8 cellular contexts compared by ENCODE assay signal in the genomic region with DNA sequence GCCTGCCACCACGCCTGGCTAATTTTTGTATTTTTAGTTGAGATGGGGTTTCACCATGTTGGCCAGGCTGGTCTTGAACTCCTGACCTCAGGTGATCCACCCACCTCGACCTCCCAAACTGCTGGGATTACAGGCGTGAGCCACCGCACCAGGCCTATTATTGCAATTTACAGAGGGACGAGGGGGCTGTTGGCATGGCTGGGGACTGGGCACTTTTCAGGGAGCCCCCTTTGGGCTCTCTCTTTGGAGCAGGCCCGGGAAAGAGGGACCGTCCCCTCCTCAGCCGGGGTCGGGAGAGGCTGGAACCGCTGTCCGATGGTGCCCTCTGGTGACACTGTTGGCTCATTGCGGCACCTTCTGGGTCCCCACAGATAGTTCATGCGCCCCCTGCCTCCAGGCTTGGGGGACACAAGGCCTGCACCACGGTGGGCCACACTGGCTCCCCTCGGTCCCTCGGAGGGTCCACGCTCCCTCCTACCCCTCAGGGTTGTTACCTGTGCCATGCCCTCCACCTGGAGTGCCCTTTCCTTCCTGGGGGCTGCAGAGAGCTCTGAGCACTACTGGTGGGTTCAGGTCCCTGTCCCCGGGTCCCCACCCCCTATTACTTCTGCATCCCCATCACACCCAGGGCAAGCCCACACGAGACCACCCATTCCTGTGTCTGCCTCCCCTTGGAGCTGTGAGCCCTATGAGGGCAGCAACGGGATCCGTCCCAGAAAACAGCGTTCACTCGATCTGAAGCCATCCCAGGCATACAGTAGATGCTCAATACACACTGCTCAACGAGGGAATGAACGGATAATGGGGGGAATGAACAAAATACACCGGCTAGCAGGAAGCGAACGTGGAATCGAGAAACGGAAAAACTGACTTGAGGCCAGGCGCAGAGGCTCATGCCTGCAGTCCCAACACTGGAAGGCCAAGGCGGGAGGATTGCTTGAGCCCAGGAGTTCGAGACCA. TPM values are rescaled to one million over a fixed set of nuclear protein-coding genes. Genes with fewer than 3 reads are reported as not detected.
DNase-seq lines count a peak whose midpoint lies in the region; ATAC-seq and TF ChIP-seq lines count a peak whose summit lies in the region.

No MANE protein-coding gene starts in this region.

- peak; percentile 45 for DNase-seq in CMK (ENCODE audit: low read depth)
- peak; percentile 59 for DNase-seq in HT-29 (ENCODE audit: low spot score)
- DNase-seq in SJSA1 (ENCODE audit: low read depth in 1 of 2, low spot score in 2 of 2): peak; percentile 61 to 76
- peak; percentile 40 for DNase-seq in activated T-helper 9 cell treated with anti-CD3 and anti-CD28 coated beads, Interleukin-2, amount 50 U/mL, for 16 hours (ENCODE audit: low read depth)
- DNase-seq in head of caudate nucleus: peak in 39 of 42 donors; percentile 43 to 82 (median 65)
- no peak for DNase-seq in sigmoid colon
- DNase-seq in DMS153 treated with DMSO at 0.1 percent for 48 hours (lab: John Stamatoyannopoulos, UW; ENCODE audit: unreplicated experiment): no peak

- 42 to 48% methylated on average over 33 of the region's 33 CpGs for WGBS in sigmoid colon, 2 donors

- H3K27ac ChIP-seq in SJSA1 (no peak overlapping the region), sigmoid colon (no peak overlapping the region)

- intact Hi-C loops in head of caudate nucleus (cut with DNase I): no loop called here
- intact Hi-C loops in sigmoid colon (cut with DNase I): no loop called here

- H3K4me3 ChIP-seq in SJSA1: no peak overlapping the region
- no peak overlapping the region for H3K4me3 ChIP-seq in sigmoid colon

- H3K36me3 ChIP-seq in SJSA1 (peaks cover 1% of the 10 kb centered on the region; the same call in 1 of the 2 replicates), sigmoid colon (peaks cover 0 to 3% (median 0%) of the 10 kb centered on the region in 4 donors)

- H3K4me1 ChIP-seq in SJSA1 (replicated peaks) (peaks cover 6% of the 10 kb centered on the region; the same call in 1 of the 2 replicates), sigmoid colon (peaks cover 0 to 10% (median 6%) of the 10 kb centered on the region in 4 donors)

- no peak for TF ChIP-seq EP300 in sigmoid colon (IDR thresholded peaks at IDR 0.05)

- H3K9me3 ChIP-seq in SJSA1 (replicated peaks): peaks cover 3% of the 10 kb centered on the region; the same call in 1 of the 2 replicates
- no peaks in the 10 kb centered on the region for H3K9me3 ChIP-seq in sigmoid colon

- ATAC-seq in HG02759 (IDR thresholded peaks at IDR 0.05; ENCODE audit: unreplicated experiment): no peak

- no peak for TF ChIP-seq POLR2A in sigmoid colon (IDR thresholded peaks at IDR 0.05)

- TF ChIP-seq CTCF in sigmoid colon (IDR thresholded peaks at IDR 0.05): peak; percentile 5 to 64 (median 32)

- no peaks in the 10 kb centered on the region for H3K27me3 ChIP-seq in SJSA1 (replicated peaks)
- no peaks in the 10 kb centered on the region for H3K27me3 ChIP-seq in sigmoid colon

RNA-seq across cellular contexts. Expression of a gene that starts 12.5 kb away (rescaled TPM):
- 17.8 and 22.2 TPM in 2 replicates for total RNA-seq in HT-29 (2014; rRNA removed; shearing (Covaris generic))
- total RNA-seq in SJSA1 (2014; rRNA removed; shearing (Covaris generic)): 9.4 and 14.4 TPM in 2 replicates
- 10 to 100 TPM; 10.2 to 12.9 (median 11.8) TPM for total RNA-seq in sigmoid colon
- polyA plus RNA-seq in sigmoid colon: 1 to 10 TPM; 3.0 to 6.9 (median 5.3) TPM

RNA-seq across cellular contexts. Expression of a gene that starts 27.5 kb away (rescaled TPM):
- 3.9 and 4.0 TPM in 2 replicates for total RNA-seq in HT-29 (2014; rRNA removed; shearing (Covaris generic))
- 3.7 and 4.1 TPM in 2 replicates for total RNA-seq in SJSA1 (2014; rRNA removed; shearing (Covaris generic))
- 1 to 10 TPM; 3.9 to 5.3 (median 4.6) TPM for total RNA-seq in sigmoid colon
- 10 to 100 TPM; 17.4 to 49.0 (median 20.8) TPM for polyA plus RNA-seq in sigmoid colon

Comparison
In these comparisons a context has a peak if more than half of its experiments do, and no peak if none do; other contexts are left out.
1. DNase-seq: peak in CMK (single experiment), HT-29 (single experiment), SJSA1 (2 of 2), activated T-helper 9 cell treated with anti-CD3 and anti-CD28 coated beads, Interleukin-2, amount 50 U/mL, for 16 hours (single experiment) and head of caudate nucleus (39 of 42); none in sigmoid colon (single experiment) and DMS153 treated with DMSO at 0.1 percent for 48 hours (single experiment).